6 cellular contexts compared by ENCODE assay signal in genomic region chr7:33619264-33619663, GRCh38.
"Had no signal": no experiment of that assay in that cellular context is flagged by ENCODE, and none has a peak within 500 bp of the region (broad histone marks: within the 10 kb centered on the region; RNA-seq: fewer than 3 reads in every experiment).

No MANE protein-coding gene starts in this region.

- ATAC-seq: K562 had no signal

- H3K27ac ChIP-seq: HL-60 had no signal

- FAIRE-seq: HTR-8/SVneo, K562 had no signal

- H3K4me3 ChIP-seq: K562 had no signal

- DNase-seq: IMR-90, KBM-7, KG1 had no signal
